15 cellular contexts compared by ENCODE assay signal in the genomic region with DNA sequence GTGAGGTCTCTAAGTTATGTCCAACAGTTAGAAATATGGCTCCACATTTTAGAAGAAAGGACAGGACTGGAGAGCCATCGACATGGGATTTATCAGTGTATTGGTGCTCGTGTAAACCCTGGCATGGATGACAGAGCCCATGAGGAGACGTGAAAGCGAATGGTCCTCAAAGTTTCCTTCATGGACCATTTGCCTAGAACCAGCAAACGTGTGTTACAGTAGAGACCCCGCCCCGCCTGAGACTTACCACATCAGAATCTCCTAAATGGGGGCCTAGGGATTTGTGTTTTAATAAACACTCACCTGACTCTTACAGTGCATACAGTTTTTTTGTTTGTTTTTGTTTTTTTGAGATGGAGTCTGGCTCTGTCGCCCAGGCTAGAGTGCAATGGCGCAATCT. TPM values are rescaled to one million over a fixed set of nuclear protein-coding genes. Genes with fewer than 3 reads are reported as not detected.
A peak's percentile ranks its signal among the peaks of the same experiment; 100 is the strongest.
DNase-seq lines count a peak whose midpoint lies in the region; ATAC-seq and TF ChIP-seq lines count a peak whose summit lies in the region.
"Had no signal": no experiment of that assay in that cellular context is flagged by ENCODE, and none has a peak within 500 bp of the region (broad histone marks: within the 10 kb centered on the region; RNA-seq: fewer than 3 reads in every experiment).

No MANE protein-coding gene starts in this region.

- peaks cover 4% of the 10 kb centered on the region for H3K4me1 ChIP-seq in testis
- peaks cover 0 to 6% of the 10 kb centered on the region in 2 donors for H3K4me1 ChIP-seq in neuronal stem cell (ENCODE audit: control insufficient read depth in 2 of 2, insufficient read depth in 1 of 2, low read depth in 1 of 2, low read length in 2 of 2)

- H3K27me3 Mint-ChIP-seq in activated naive CD4-positive, alpha-beta T cell treated with anti-CD3 and anti-CD28 coated beads for 36 hours (ENCODE audit: low read depth) = no peaks in the 10 kb centered on the region
- no peaks in the 10 kb centered on the region for H3K27me3 Mint-ChIP-seq in activated CD8-positive, alpha-beta T cell treated with anti-CD3 and anti-CD28 coated beads for 36 hours
- peaks cover 0 to 29% (median 1%) of the 10 kb centered on the region in 3 donors for H3K27me3 Mint-ChIP-seq in immature natural killer cell (ENCODE audit: low read depth in 3 of 3)

- H2AK5ac ChIP-seq in neuronal stem cell (ENCODE audit: low read depth, low read length) = no peak overlapping the region

- H4K91ac ChIP-seq in neuronal stem cell (ENCODE audit: low read depth, low read length, poor library complexity) = no peak overlapping the region

- H3K4me3 Mint-ChIP-seq in activated naive CD4-positive, alpha-beta T cell treated with anti-CD3 and anti-CD28 coated beads for 36 hours = peak overlapping the region; percentile 19
- H3K4me3 Mint-ChIP-seq in activated CD8-positive, alpha-beta T cell treated with anti-CD3 and anti-CD28 coated beads for 36 hours = peak overlapping the region; percentile 72
- H3K4me3 Mint-ChIP-seq in immature natural killer cell = peak overlapping the region; percentile 76 to 98 (median 89)
- H3K4me3 Mint-ChIP-seq: WTC11 had no signal

- H3K36me3 ChIP-seq in testis (ENCODE audit: low read depth, missing control alignments) (no peaks in the 10 kb centered on the region), neuronal stem cell (replicated peaks in 1 of 2; ENCODE audit: control insufficient read depth in 2 of 2, insufficient read depth in 2 of 2, low read length in 2 of 2) (no peaks in the 10 kb centered on the region)

- no peak overlapping the region for H3K9ac ChIP-seq in neuronal stem cell (ENCODE audit: low read depth, low read length, poor library complexity)

- H2AFZ ChIP-seq in neuronal stem cell (ENCODE audit: low read length) = no peak overlapping the region
- H2AFZ ChIP-seq: hepatocyte had no signal

- H3K4ac ChIP-seq in neuronal stem cell (ENCODE audit: low read length) = no peak overlapping the region

- H3K27ac ChIP-seq in testis = no peak overlapping the region
- no peak overlapping the region for H3K27ac ChIP-seq in neuronal stem cell (replicated peaks; ENCODE audit: low read length)
- H3K27ac ChIP-seq: hepatocyte had no signal

- H3K14ac ChIP-seq in neuronal stem cell (ENCODE audit: low read length) = no peak overlapping the region

- peak overlapping the region; percentile 96 for H3K27ac Mint-ChIP-seq in activated naive CD4-positive, alpha-beta T cell treated with anti-CD3 and anti-CD28 coated beads for 36 hours
- peak overlapping the region; percentile 99 for H3K27ac Mint-ChIP-seq in activated CD8-positive, alpha-beta T cell treated with anti-CD3 and anti-CD28 coated beads for 36 hours
- H3K27ac Mint-ChIP-seq in immature natural killer cell = peak overlapping the region; percentile 96 to 100 (median 98)

- intact Hi-C loops in activated naive CD4-positive, alpha-beta T cell treated with anti-CD3 and anti-CD28 coated beads for 36 hours (cut with micrococcal nuclease) = loop anchor here (10.0 kb wide), 2 partner anchors 593 to 1903 kb away; a partner anchor contains a TSS
- intact Hi-C loops in activated CD8-positive, alpha-beta T cell treated with anti-CD3 and anti-CD28 coated beads for 36 hours (cut with micrococcal nuclease) = no loop called here
- intact Hi-C loops in testis (cut with DNase I; ENCODE audit: low total_unique reads) = no loop called here

- H4K8ac ChIP-seq in neuronal stem cell (ENCODE audit: low read depth, low read length) = no peak overlapping the region

- no peak overlapping the region for H3K18ac ChIP-seq in neuronal stem cell (ENCODE audit: low read length)

- CTCF ChIA-PET in activated naive CD4-positive, alpha-beta T cell treated with anti-CD3 and anti-CD28 coated beads for 36 hours (lab: Charles Lee) = interaction anchor here (1.0 to 34.6 kb wide), 5 partner anchors 11 to 115 kb away, joined by 3 to 932 read pairs (median 6); a partner anchor contains a TSS
- CTCF ChIA-PET in activated CD8-positive, alpha-beta T cell treated with anti-CD3 and anti-CD28 coated beads for 36 hours (lab: Charles Lee) = interaction anchor here (0.8 to 26.8 kb wide), 8 partner anchors 9 to 157 kb away, joined by 3 to 913 read pairs (median 5); no protein-coding TSS in a partner anchor

- no peak overlapping the region for H3K23ac ChIP-seq in neuronal stem cell (ENCODE audit: low read depth, low read length, poor library complexity)

- H2BK12ac ChIP-seq in neuronal stem cell (ENCODE audit: low read length) = no peak overlapping the region

- peaks cover 25% of the 10 kb centered on the region for H3K36me3 Mint-ChIP-seq in activated naive CD4-positive, alpha-beta T cell treated with anti-CD3 and anti-CD28 coated beads for 36 hours (ENCODE audit: low read depth)
- peaks cover 82% of the 10 kb centered on the region for H3K36me3 Mint-ChIP-seq in activated CD8-positive, alpha-beta T cell treated with anti-CD3 and anti-CD28 coated beads for 36 hours (ENCODE audit: low read depth)
- peaks cover 32 to 63% (median 34%) of the 10 kb centered on the region in 3 donors for H3K36me3 Mint-ChIP-seq in immature natural killer cell
- H3K36me3 Mint-ChIP-seq: WTC11 had no signal

- no peak for ATAC-seq in activated CD8-positive, alpha-beta T cell treated with anti-CD3 and anti-CD28 coated beads for 36 hours
- ATAC-seq in HG03571 (IDR thresholded peaks at IDR 0.05; ENCODE audit: unreplicated experiment) = no peak
- ATAC-seq: WTC11 had no signal

- H3K4me3 ChIP-seq in testis (no peak overlapping the region), neuronal stem cell (ENCODE audit: low read length in 2 of 2) (no peak overlapping the region)
- H3K4me3 ChIP-seq: hepatocyte had no signal

- DNase-seq in activated naive CD4-positive, alpha-beta T cell treated with anti-CD3 and anti-CD28 coated beads for 36 hours = no peak
- no peak for DNase-seq in activated naive CD4-positive, alpha-beta T cell treated with Interleukin-2 at 50 U/mL for 16 hours
- DNase-seq in activated CD8-positive, alpha-beta T cell treated with anti-CD3 and anti-CD28 coated beads for 36 hours = no peak
- DNase-seq in immature natural killer cell (no peak), testis (peak; percentile 12), neuronal stem cell (ENCODE audit: low spot score) (no peak)
- no peak for DNase-seq in stimulated activated CD4-positive, alpha-beta T cell treated with anti-CD3 and anti-CD28 coated beads, Interleukin-4, amount 100 ng/mL, for 24 hours
- DNase-seq: anterior cingulate cortex, cerebellar nuclear complex, NCI-H2081 treated with DMSO at 0.1 percent for 48 hours, NCI-H524 treated with DMSO at 0.1 percent for 48 hours, right cardiac atrium had no signal

- H3K27me3 ChIP-seq in testis (no peaks in the 10 kb centered on the region), neuronal stem cell (ENCODE audit: control insufficient read depth in 3 of 3, insufficient read depth in 3 of 3, low read depth in 1 of 3, low read length in 3 of 3) (no peaks in the 10 kb centered on the region)
- H3K27me3 ChIP-seq: hepatocyte had no signal

- H3K4me1 Mint-ChIP-seq in activated naive CD4-positive, alpha-beta T cell treated with anti-CD3 and anti-CD28 coated beads for 36 hours (ENCODE audit: low read depth) = peaks cover 90% of the 10 kb centered on the region
- peaks cover 94% of the 10 kb centered on the region for H3K4me1 Mint-ChIP-seq in activated CD8-positive, alpha-beta T cell treated with anti-CD3 and anti-CD28 coated beads for 36 hours (ENCODE audit: low read depth)
- peaks cover 99 to 100% of the 10 kb centered on the region in 2 donors for H3K4me1 Mint-ChIP-seq in immature natural killer cell

- no peak for TF ChIP-seq POLR2A in testis (IDR thresholded peaks at IDR 0.05)

- TF ChIP-seq CTCF in activated CD8-positive, alpha-beta T cell treated with anti-CD3 and anti-CD28 coated beads for 36 hours (IDR thresholded peaks at IDR 0.05) = no peak
- TF ChIP-seq CTCF in testis (IDR thresholded peaks at IDR 0.05) = no peak

- no peak overlapping the region for H2BK120ac ChIP-seq in neuronal stem cell (ENCODE audit: low read depth, low read length)

- POLR2A ChIA-PET in activated CD8-positive, alpha-beta T cell treated with anti-CD3 and anti-CD28 coated beads for 36 hours (lab: Charles Lee) = interaction anchor here (3.7 to 24.7 kb wide), 3 partner anchors 7 to 25 kb away, joined by 14 to 840 read pairs (median 521); a partner anchor contains a TSS

- 96 to 98% methylated on average over 9 of the region's 9 CpGs for WGBS in testis, 2 donors
- no CpG with 5 or more reads among the region's 9 CpGs for WGBS in neuronal stem cell (ENCODE audit: extremely low coverage in 2 of 2, insufficient read length in 2 of 2, insufficient replicate concordance in 1 of 2), 2 donors

- no peaks in the 10 kb centered on the region for H3K9me3 Mint-ChIP-seq in activated naive CD4-positive, alpha-beta T cell treated with anti-CD3 and anti-CD28 coated beads for 36 hours
- H3K9me3 Mint-ChIP-seq in activated CD8-positive, alpha-beta T cell treated with anti-CD3 and anti-CD28 coated beads for 36 hours = no peaks in the 10 kb centered on the region
- H3K9me3 Mint-ChIP-seq in immature natural killer cell = no peaks in the 10 kb centered on the region
- H3K9me3 Mint-ChIP-seq: WTC11 had no signal

- no peak overlapping the region for H2BK15ac ChIP-seq in neuronal stem cell (ENCODE audit: low read length)

- no peak overlapping the region for H2BK5ac ChIP-seq in neuronal stem cell (ENCODE audit: low read length)

- H3K9me3 ChIP-seq in testis (no peaks in the 10 kb centered on the region), neuronal stem cell (replicated peaks in 1 of 2; ENCODE audit: control insufficient read depth in 2 of 2, insufficient read depth in 1 of 2, low read depth in 1 of 2, low read length in 2 of 2) (peaks cover 0 to 4% of the 10 kb centered on the region in 2 donors)

- peaks cover 9% of the 10 kb centered on the region for H3K79me1 ChIP-seq in neuronal stem cell (ENCODE audit: low read depth, low read length)

- no peak overlapping the region for H3K4me2 ChIP-seq in neuronal stem cell (ENCODE audit: insufficient read depth, low read length, poor library complexity, severe bottlenecking)
- H3K4me2 ChIP-seq: hepatocyte had no signal

RNA-seq across cellular contexts. Expression of a gene that starts 12.2 kb away (rescaled TPM):
- 100 to 1,000 TPM; 173 to 175 TPM for total RNA-seq in activated naive CD4-positive, alpha-beta T cell treated with anti-CD3 and anti-CD28 coated beads for 36 hours
- total RNA-seq in activated CD8-positive, alpha-beta T cell treated with anti-CD3 and anti-CD28 coated beads for 36 hours = 100 to 1,000 TPM; 340 to 351 TPM
- polyA plus RNA-seq in immature natural killer cell (100 to 1,000 TPM in 1 of 3 donors, 10 to 100 TPM in 2; 56.8 to 135 (median 76.3) TPM), testis (ENCODE audit: insufficient read depth, low read depth, low replicate concordance) (87.4 TPM)
- total RNA-seq in testis = 10 to 100 TPM; 91.7 to 96.8 TPM
- 130 TPM for polyA plus RNA-seq in neuronal stem cell (2013, experiment 1 of 2)
- 124 TPM for polyA plus RNA-seq in neuronal stem cell (2013, experiment 2 of 2)

Comparison
In these comparisons a context has a peak if more than half of its experiments do, and no peak if none do; other contexts are left out.
1. H3K4me3 Mint-ChIP-seq: peak in every context shown above with its lines; median percentile 89 in immature natural killer cell; 72 in activated CD8-positive, alpha-beta T cell treated with anti-CD3 and anti-CD28 coated beads for 36 hours; 19 in activated naive CD4-positive, alpha-beta T cell treated with anti-CD3 and anti-CD28 coated beads for 36 hours.